In the genomic region with DNA sequence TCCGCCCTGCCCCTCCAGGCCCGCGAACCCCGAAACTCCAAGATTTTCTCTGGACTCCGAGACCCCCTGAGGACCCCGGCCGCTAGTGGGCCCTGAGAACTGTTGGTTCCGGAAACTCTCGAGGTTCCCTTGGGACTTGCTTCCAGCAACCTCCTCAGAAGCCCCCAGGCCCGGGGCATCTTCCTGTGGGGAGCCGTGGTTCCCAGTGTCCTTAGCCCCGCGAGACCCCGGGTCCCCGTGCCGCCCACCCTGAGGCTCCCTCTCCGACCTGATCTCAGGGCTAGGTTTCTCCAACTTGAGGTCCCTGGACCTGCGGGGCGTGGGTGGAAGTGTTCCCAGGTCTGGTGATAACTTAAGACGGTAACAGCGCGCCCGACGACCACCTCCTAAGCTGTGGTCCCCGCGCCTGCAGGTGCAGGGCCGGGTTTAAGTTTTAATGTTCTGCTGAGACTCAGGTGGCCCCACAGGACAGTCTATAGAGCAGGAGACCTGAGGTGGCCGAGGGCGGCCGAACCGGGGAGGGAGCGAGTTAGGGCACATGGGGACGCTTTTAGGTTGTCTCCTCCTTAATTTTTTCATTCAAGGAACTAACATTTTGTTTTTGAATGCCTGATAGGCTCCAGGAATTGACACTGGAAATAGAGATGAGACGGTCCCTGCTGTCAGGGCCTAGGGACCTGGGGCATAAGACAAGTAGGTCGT, we compare ENCODE assay signal across 7 cellular contexts. TPM values are rescaled to one million over a fixed set of nuclear protein-coding genes. Genes with fewer than 3 reads are reported as not detected.
DNase-seq lines count a peak whose midpoint lies in the region; ATAC-seq and TF ChIP-seq lines count a peak whose summit lies in the region.

No MANE protein-coding gene starts in this region.

- peak overlapping the region; percentile 54 to 77 for H3K4me3 ChIP-seq in gastroesophageal sphincter
- peak overlapping the region; percentile 79 to 95 (median 89) for H3K4me3 ChIP-seq in gastrocnemius medialis

- H3K4me3 Mint-ChIP-seq in activated CD8-positive, alpha-beta T cell treated with anti-CD3 and anti-CD28 coated beads, Interleukin-2, amount 10 ng/mL, durations not matched to agents 7 days and 5 days = peak overlapping the region; percentile 82

- 10 to 27% methylated on average over 2 to 7 of the region's 35 CpGs for WGBS in gastroesophageal sphincter (ENCODE audit: low coverage in 1 of 2), 2 donors

- in situ Hi-C loops in gastrocnemius medialis (cut with MboI; ENCODE audit: low sequenced_read_pairs in 4 of 4) = no loop called here

- DNase-seq in activated CD8-positive, alpha-beta T cell treated with anti-CD3 and anti-CD28 coated beads, Interleukin-2, amount 10 ng/mL, durations not matched to agents 7 days and 5 days = peak; percentile 29
- no peak for DNase-seq in gastrocnemius medialis

- no peak for TF ChIP-seq POLR2A in gastroesophageal sphincter (IDR thresholded peaks at IDR 0.05)
- no peak for TF ChIP-seq POLR2A in gastrocnemius medialis (IDR thresholded peaks at IDR 0.05)

- CTCF ChIA-PET in activated CD8-positive, alpha-beta T cell treated with anti-CD3 and anti-CD28 coated beads, Interleukin-2, amount 10 ng/mL, durations not matched to agents 7 days and 5 days (lab: Charles Lee) = no interaction called here

- intact Hi-C loops in gastrocnemius medialis (cut with DNase I; ENCODE audit: low total_unique reads) = no loop called here

- peaks cover 47% of the 10 kb centered on the region for H3K4me1 Mint-ChIP-seq in activated CD8-positive, alpha-beta T cell treated with anti-CD3 and anti-CD28 coated beads, Interleukin-2, amount 10 ng/mL, durations not matched to agents 7 days and 5 days (ENCODE audit: low read depth)

- H3K36me3 ChIP-seq in gastroesophageal sphincter (no peaks in the 10 kb centered on the region), gastrocnemius medialis (no peaks in the 10 kb centered on the region)

- no peak for TF ChIP-seq EP300 in gastroesophageal sphincter (IDR thresholded peaks at IDR 0.05)

- H3K27me3 Mint-ChIP-seq in activated CD8-positive, alpha-beta T cell treated with anti-CD3 and anti-CD28 coated beads, Interleukin-2, amount 10 ng/mL, durations not matched to agents 7 days and 5 days (ENCODE audit: low read depth) = no peaks in the 10 kb centered on the region

- ATAC-seq in HG03135 (IDR thresholded peaks at IDR 0.05; ENCODE audit: unreplicated experiment) = peak; percentile 0
- no peak for ATAC-seq in activated CD8-positive, alpha-beta T cell treated with anti-CD3 and anti-CD28 coated beads, Interleukin-2, amount 10 ng/mL, durations not matched to agents 7 days and 5 days
- no peak for ATAC-seq in gastroesophageal sphincter
- ATAC-seq in gastrocnemius medialis = peak; percentile 2 to 3
- ATAC-seq in GM21786 (IDR thresholded peaks at IDR 0.05; ENCODE audit: unreplicated experiment) = no peak
- no peak for ATAC-seq in HG03520 (IDR thresholded peaks at IDR 0.05; ENCODE audit: unreplicated experiment)
- no peak for ATAC-seq in HG02840 (IDR thresholded peaks at IDR 0.05; ENCODE audit: low FRiP score, unreplicated experiment)

- H3K27ac ChIP-seq in gastroesophageal sphincter (peak overlapping the region; percentile 36 to 94 (median 86)), gastrocnemius medialis (peak overlapping the region; percentile 89 to 97 (median 96))

- H3K4me1 ChIP-seq in gastroesophageal sphincter = peaks cover 0 to 43% (median 8%) of the 10 kb centered on the region in 3 donors
- H3K4me1 ChIP-seq in gastrocnemius medialis = peaks cover 14 to 19% of the 10 kb centered on the region in 2 donors

- H3K27ac Mint-ChIP-seq in activated CD8-positive, alpha-beta T cell treated with anti-CD3 and anti-CD28 coated beads, Interleukin-2, amount 10 ng/mL, durations not matched to agents 7 days and 5 days = peak overlapping the region; percentile 79

- H3K9me3 Mint-ChIP-seq in activated CD8-positive, alpha-beta T cell treated with anti-CD3 and anti-CD28 coated beads, Interleukin-2, amount 10 ng/mL, durations not matched to agents 7 days and 5 days (ENCODE audit: insufficient read depth) = no peaks in the 10 kb centered on the region

- POLR2A ChIA-PET in activated CD8-positive, alpha-beta T cell treated with anti-CD3 and anti-CD28 coated beads, Interleukin-2, amount 10 ng/mL, durations not matched to agents 7 days and 5 days (lab: Charles Lee) = interaction anchor here (0.7 to 2.3 kb wide), 4 partner anchors 15 to 124 kb away, joined by 3 to 8 read pairs (median 5); partner anchors contain the start of genes RIBC2 and SMC1B

- TF ChIP-seq CTCF in gastroesophageal sphincter (IDR thresholded peaks at IDR 0.05) (no peak), gastrocnemius medialis (IDR thresholded peaks at IDR 0.05 in 4 of 5, conservative IDR thresholded peaks at IDR 0.05 in 1 of 5) (no peak)

- H3K27me3 ChIP-seq in gastroesophageal sphincter (no peaks in the 10 kb centered on the region), gastrocnemius medialis (no peaks in the 10 kb centered on the region)

- H3K9me3 ChIP-seq in gastroesophageal sphincter (no peaks in the 10 kb centered on the region), gastrocnemius medialis (no peaks in the 10 kb centered on the region)

- H3K36me3 Mint-ChIP-seq in activated CD8-positive, alpha-beta T cell treated with anti-CD3 and anti-CD28 coated beads, Interleukin-2, amount 10 ng/mL, durations not matched to agents 7 days and 5 days (ENCODE audit: low read depth) = peaks cover 21% of the 10 kb centered on the region

RNA-seq across cellular contexts. Expression of gene FAM118A, which starts 0.7 kb away (rescaled TPM):
- total RNA-seq in activated CD8-positive, alpha-beta T cell treated with anti-CD3 and anti-CD28 coated beads, Interleukin-2, amount 10 ng/mL, durations not matched to agents 7 days and 5 days = 10 to 100 TPM; 50.6 to 50.7 TPM
- 10 to 100 TPM; 17.4 to 82.9 (median 29.6) TPM for total RNA-seq in gastroesophageal sphincter
- 10 to 100 TPM in 3 of 4 donors, 1 to 10 TPM in 1; 4.1 to 30.0 (median 24.2) TPM for total RNA-seq in gastrocnemius medialis

RNA-seq across cellular contexts. Expression of gene UPK3A, which starts 25.7 kb away (rescaled TPM):
- not detected for total RNA-seq in activated CD8-positive, alpha-beta T cell treated with anti-CD3 and anti-CD28 coated beads, Interleukin-2, amount 10 ng/mL, durations not matched to agents 7 days and 5 days
- total RNA-seq in gastroesophageal sphincter (not detected), gastrocnemius medialis (1 to 10 TPM in 2 of 4 donors, under 1 TPM in 2; 0.70 to 6.4 (median 2.1) TPM)

Comparison
In these comparisons a context has a peak if more than half of its experiments do, and no peak if none do; other contexts are left out.
1. ATAC-seq: peak in HG03135 (single experiment) and gastrocnemius medialis (2 of 2); none in activated CD8-positive, alpha-beta T cell treated with anti-CD3 and anti-CD28 coated beads, Interleukin-2, amount 10 ng/mL, durations not matched to agents 7 days and 5 days (single experiment), gastroesophageal sphincter (single experiment), GM21786 (single experiment), HG03520 (single experiment) and HG02840 (single experiment).